17 cellular contexts compared by ENCODE assay signal in the genomic region with DNA sequence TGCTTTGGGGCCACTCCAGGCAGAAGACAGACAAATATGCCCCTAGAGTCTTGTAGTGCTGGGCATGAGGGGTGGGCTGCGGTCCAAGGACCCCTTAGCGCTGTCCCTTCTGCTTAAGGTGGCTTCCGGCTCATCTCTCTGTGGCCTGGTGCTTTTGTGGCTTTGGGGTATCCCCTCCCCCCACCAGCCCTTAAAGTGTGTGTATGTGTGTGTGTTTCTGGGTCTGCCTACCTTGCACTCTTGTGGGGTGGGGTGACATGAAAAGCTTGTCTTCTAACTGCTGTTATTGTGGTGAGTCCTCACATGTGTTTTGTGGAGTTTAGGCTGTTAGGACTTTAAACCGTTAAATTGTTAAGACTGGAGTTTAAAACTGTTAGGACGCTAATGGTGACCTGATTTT.
DNase-seq lines count a peak whose midpoint lies in the region; ATAC-seq lines count a peak whose summit lies in the region.
"Had no signal": no experiment of that assay in that cellular context is flagged by ENCODE, and none has a peak within 500 bp of the region (broad histone marks: within the 10 kb centered on the region; RNA-seq: fewer than 3 reads in every experiment).

No MANE protein-coding gene starts in this region.

- no peak for DNase-seq in activated naive CD4-positive, alpha-beta T cell treated with anti-CD3 and anti-CD28 coated beads, Interleukin-2, amount 50 U/mL, for 16 hours
- no peak for DNase-seq in SK-N-MC (ENCODE audit: low read depth, low spot score)
- DNase-seq in stimulated activated naive CD8-positive, alpha-beta T cell treated with anti-CD3 and anti-CD28 coated beads, Interleukin-15, amount 100 ng/mL, for 72 hours, result no peak
- DNase-seq in central memory CD4-positive, alpha-beta T cell, result no peak
- DNase-seq in germinal center (ENCODE audit: low spot score), result no peak
- no peak for DNase-seq in islet precursor cell
- DNase-seq: body of pancreas, COR-L47, dermis blood vessel endothelial cell, mammary epithelial cell, MG63, NCI-H187 treated with DMSO at 0.1 percent for 48 hours, upper lobe of right lung had no signal

- peak; percentile 71 for ATAC-seq in stimulated activated naive CD8-positive, alpha-beta T cell treated with anti-CD3 and anti-CD28 coated beads, Interleukin-15, amount 100 ng/mL, for 72 hours
- ATAC-seq: body of pancreas, upper lobe of right lung had no signal

- no peaks in the 10 kb centered on the region for H3K4me1 ChIP-seq in iPS-15b (ENCODE audit: control insufficient read depth, insufficient read depth, low read length)

- no peaks in the 10 kb centered on the region for H3K9me3 Mint-ChIP-seq in activated naive CD4-positive, alpha-beta T cell treated with anti-CD3 and anti-CD28 coated beads, Interleukin-2, amount 50 U/mL, for 24 hours
- no peaks in the 10 kb centered on the region for H3K9me3 Mint-ChIP-seq in stimulated activated naive CD8-positive, alpha-beta T cell treated with anti-CD3 and anti-CD28 coated beads, Interleukin-15, amount 100 ng/mL, for 72 hours
- H3K9me3 Mint-ChIP-seq: stimulated activated naive CD8-positive, alpha-beta T cell treated with anti-CD3 and anti-CD28 coated beads, Interleukin-15, Interleukin-2, amounts not matched to agents 100 ng/mL and 50 ng/mL, for 24 hours; T-helper 1 cell treated with Interleukin-12 subunit alpha and Interleukin-12 subunit beta and Interleukin-4 antibody, amounts not matched to agents 30 μg/mL and 1 μg/mL, for 36 hours had no signal

- H3K9me3 ChIP-seq in SK-N-MC (ENCODE audit: low read depth, low read length), result no peaks in the 10 kb centered on the region
- H3K9me3 ChIP-seq in iPS-15b (ENCODE audit: control insufficient read depth, insufficient read depth, low read length), result no peaks in the 10 kb centered on the region
- H3K9me3 ChIP-seq: body of pancreas, MG63, upper lobe of right lung had no signal

- no peak overlapping the region for H3K9ac ChIP-seq in SK-N-MC (ENCODE audit: insufficient read length)
- H3K9ac ChIP-seq in iPS-15b (ENCODE audit: low read depth, low read length), result peak overlapping the region; percentile 28

- peaks cover 59% of the 10 kb centered on the region for H3K36me3 ChIP-seq in SK-N-MC (ENCODE audit: insufficient read depth, low read length)
- no peaks in the 10 kb centered on the region for H3K36me3 ChIP-seq in iPS-15b (ENCODE audit: control insufficient read depth, insufficient read depth, low read length)

- no peaks in the 10 kb centered on the region for H3K27me3 Mint-ChIP-seq in activated naive CD4-positive, alpha-beta T cell treated with anti-CD3 and anti-CD28 coated beads, Interleukin-2, amount 50 U/mL, for 24 hours
- no peaks in the 10 kb centered on the region for H3K27me3 Mint-ChIP-seq in stimulated activated naive CD8-positive, alpha-beta T cell treated with anti-CD3 and anti-CD28 coated beads, Interleukin-15, amount 100 ng/mL, for 72 hours
- H3K27me3 Mint-ChIP-seq: stimulated activated naive CD8-positive, alpha-beta T cell treated with anti-CD3 and anti-CD28 coated beads, Interleukin-15, Interleukin-2, amounts not matched to agents 100 ng/mL and 50 ng/mL, for 24 hours had no signal

- H3K4me3 Mint-ChIP-seq in activated naive CD4-positive, alpha-beta T cell treated with anti-CD3 and anti-CD28 coated beads, Interleukin-2, amount 50 U/mL, for 24 hours, result no peak overlapping the region
- H3K4me3 Mint-ChIP-seq in stimulated activated naive CD8-positive, alpha-beta T cell treated with anti-CD3 and anti-CD28 coated beads, Interleukin-15, amount 100 ng/mL, for 72 hours, result peak overlapping the region in 1 of 2 donors; percentile 52
- H3K4me3 Mint-ChIP-seq: stimulated activated naive CD8-positive, alpha-beta T cell treated with anti-CD3 and anti-CD28 coated beads, Interleukin-15, Interleukin-2, amounts not matched to agents 100 ng/mL and 50 ng/mL, for 24 hours; T-helper 1 cell treated with Interleukin-12 subunit alpha and Interleukin-12 subunit beta and Interleukin-4 antibody, amounts not matched to agents 30 μg/mL and 1 μg/mL, for 36 hours had no signal

- peak overlapping the region; percentile 79 for H3K27ac Mint-ChIP-seq in activated naive CD4-positive, alpha-beta T cell treated with anti-CD3 and anti-CD28 coated beads, Interleukin-2, amount 50 U/mL, for 24 hours
- no peak overlapping the region for H3K27ac Mint-ChIP-seq in stimulated activated naive CD8-positive, alpha-beta T cell treated with anti-CD3 and anti-CD28 coated beads, Interleukin-15, amount 100 ng/mL, for 72 hours
- H3K27ac Mint-ChIP-seq: stimulated activated naive CD8-positive, alpha-beta T cell treated with anti-CD3 and anti-CD28 coated beads, Interleukin-15, Interleukin-2, amounts not matched to agents 100 ng/mL and 50 ng/mL, for 24 hours; T-helper 1 cell treated with Interleukin-12 subunit alpha and Interleukin-12 subunit beta and Interleukin-4 antibody, amounts not matched to agents 30 μg/mL and 1 μg/mL, for 36 hours had no signal

- H3K27me3 ChIP-seq in iPS-15b (ENCODE audit: control insufficient read depth, insufficient read depth, low read length), result no peaks in the 10 kb centered on the region
- H3K27me3 ChIP-seq: body of pancreas, MG63, upper lobe of right lung had no signal

- peaks cover 13% of the 10 kb centered on the region for H3K36me3 Mint-ChIP-seq in activated naive CD4-positive, alpha-beta T cell treated with anti-CD3 and anti-CD28 coated beads, Interleukin-2, amount 50 U/mL, for 24 hours

- H3K4me1 Mint-ChIP-seq in activated naive CD4-positive, alpha-beta T cell treated with anti-CD3 and anti-CD28 coated beads, Interleukin-2, amount 50 U/mL, for 24 hours, result peaks cover 66% of the 10 kb centered on the region
- peaks cover 54% of the 10 kb centered on the region for H3K4me1 Mint-ChIP-seq in stimulated activated naive CD8-positive, alpha-beta T cell treated with anti-CD3 and anti-CD28 coated beads, Interleukin-15, amount 100 ng/mL, for 72 hours

- H3K4me3 ChIP-seq in SK-N-MC (no peak overlapping the region), iPS-15b (ENCODE audit: low read depth, low read length) (no peak overlapping the region)
- H3K4me3 ChIP-seq: body of pancreas, MG63, upper lobe of right lung had no signal

- H3K27ac ChIP-seq in SK-N-MC, result peak overlapping the region; percentile 68
- H3K27ac ChIP-seq: body of pancreas, upper lobe of right lung had no signal
